Comparison of ENCODE assay signal across 14 cellular contexts in genomic region chr17:31085563-31085962, GRCh38. TPM values are rescaled to one million over a fixed set of nuclear protein-coding genes. Genes with fewer than 3 reads are reported as not detected.
DNase-seq lines count a peak whose midpoint lies in the region; ATAC-seq and TF ChIP-seq lines count a peak whose summit lies in the region.
"Had no signal": no experiment of that assay in that cellular context is flagged by ENCODE, and none has a peak within 500 bp of the region (broad histone marks: within the 10 kb centered on the region; RNA-seq: fewer than 3 reads in every experiment).

No MANE protein-coding gene starts in this region.

- H3K9me3 Mint-ChIP-seq in activated T-cell treated with anti-CD3 and anti-CD28 coated beads, Interleukin-2, amount 50 U/mL, for 72 hours, result no peaks in the 10 kb centered on the region
- H3K9me3 Mint-ChIP-seq in activated CD4-positive, alpha-beta T cell treated with anti-CD3 and anti-CD28 coated beads for 36 hours (ENCODE audit: low read depth), result no peaks in the 10 kb centered on the region
- H3K9me3 Mint-ChIP-seq: activated CD4-positive, alpha-beta T cell treated with anti-CD3 and anti-CD28 coated beads, Interleukin-2, amount 10 ng/mL, durations not matched to agents 7 days and 5 days; T-cell had no signal

- intact Hi-C loops in activated CD4-positive, alpha-beta T cell treated with anti-CD3 and anti-CD28 coated beads for 36 hours (cut with DNase I, micrococcal nuclease), result no loop called here

- TF ChIP-seq CTCF in choroid plexus epithelial cell (conservative IDR thresholded peaks at IDR 0.05; ENCODE audit: low read depth, low read length), result no peak

- no peak overlapping the region for H3K27ac Mint-ChIP-seq in activated T-cell treated with anti-CD3 and anti-CD28 coated beads, Interleukin-2, amount 50 U/mL, for 72 hours
- no peak overlapping the region for H3K27ac Mint-ChIP-seq in activated CD4-positive, alpha-beta T cell treated with anti-CD3 and anti-CD28 coated beads for 36 hours
- H3K27ac Mint-ChIP-seq: activated CD4-positive, alpha-beta T cell treated with anti-CD3 and anti-CD28 coated beads, Interleukin-2, amount 10 ng/mL, durations not matched to agents 7 days and 5 days; T-cell had no signal

- DNase-seq in HCEC 1CT, result peak; percentile 57
- peak; percentile 74 for DNase-seq in OCI-M1 (lab: John Stamatoyannopoulos, UW)
- DNase-seq in choroid plexus epithelial cell (ENCODE audit: low read depth), result peak; percentile 83
- DNase-seq in myocyte (ENCODE audit: low read depth), result peak; percentile 20
- no peak for DNase-seq in Ammon's horn (ENCODE audit: low spot score)
- DNase-seq in activated T-cell treated with anti-CD3 and anti-CD28 coated beads, Interleukin-2, amount 50 U/mL, for 72 hours, result no peak
- DNase-seq in NCI-H345 treated with DMSO at 0.1 percent for 48 hours (lab: John Stamatoyannopoulos, UW; ENCODE audit: unreplicated experiment), result no peak
- DNase-seq in activated CD4-positive, alpha-beta T cell treated with anti-CD3 and anti-CD28 coated beads for 36 hours, result no peak
- DNase-seq: activated CD4-positive, alpha-beta T cell treated with anti-CD3 and anti-CD28 coated beads, Interleukin-2, amount 10 ng/mL, durations not matched to agents 7 days and 5 days; aorta; C1 segment of cervical spinal cord; effector CD4-positive, alpha-beta T cell; stomach; T-cell had no signal

- POLR2A ChIA-PET in activated CD4-positive, alpha-beta T cell treated with anti-CD3 and anti-CD28 coated beads for 36 hours (lab: Charles Lee), result no interaction called here

- H3K36me3 Mint-ChIP-seq in activated T-cell treated with anti-CD3 and anti-CD28 coated beads, Interleukin-2, amount 50 U/mL, for 72 hours (ENCODE audit: insufficient read depth in 2 of 2), result no peaks in the 10 kb centered on the region
- H3K36me3 Mint-ChIP-seq in activated CD4-positive, alpha-beta T cell treated with anti-CD3 and anti-CD28 coated beads for 36 hours (ENCODE audit: low read depth), result no peaks in the 10 kb centered on the region
- H3K36me3 Mint-ChIP-seq: T-cell had no signal

- no peak overlapping the region for H3K4me3 ChIP-seq in choroid plexus epithelial cell (ENCODE audit: low read depth, low read length)
- H3K4me3 ChIP-seq: stomach had no signal

- no peaks in the 10 kb centered on the region for H3K4me1 Mint-ChIP-seq in activated T-cell treated with anti-CD3 and anti-CD28 coated beads, Interleukin-2, amount 50 U/mL, for 72 hours (ENCODE audit: low read depth)
- H3K4me1 Mint-ChIP-seq in activated CD4-positive, alpha-beta T cell treated with anti-CD3 and anti-CD28 coated beads for 36 hours, result no peaks in the 10 kb centered on the region
- H3K4me1 Mint-ChIP-seq: activated CD4-positive, alpha-beta T cell treated with anti-CD3 and anti-CD28 coated beads, Interleukin-2, amount 10 ng/mL, durations not matched to agents 7 days and 5 days; T-cell had no signal

- H3K4me3 Mint-ChIP-seq in activated T-cell treated with anti-CD3 and anti-CD28 coated beads, Interleukin-2, amount 50 U/mL, for 72 hours, result no peak overlapping the region
- H3K4me3 Mint-ChIP-seq in activated CD4-positive, alpha-beta T cell treated with anti-CD3 and anti-CD28 coated beads for 36 hours, result no peak overlapping the region
- H3K4me3 Mint-ChIP-seq: activated CD4-positive, alpha-beta T cell treated with anti-CD3 and anti-CD28 coated beads, Interleukin-2, amount 10 ng/mL, durations not matched to agents 7 days and 5 days; T-cell had no signal

- CTCF ChIA-PET in activated CD4-positive, alpha-beta T cell treated with anti-CD3 and anti-CD28 coated beads for 36 hours (lab: Charles Lee), result interaction anchor here (0.9 kb wide), 1 partner anchor 734 kb away, joined by 3 read pairs; no protein-coding TSS in a partner anchor

- no peaks in the 10 kb centered on the region for H3K27me3 Mint-ChIP-seq in activated T-cell treated with anti-CD3 and anti-CD28 coated beads, Interleukin-2, amount 50 U/mL, for 72 hours (ENCODE audit: low read depth)
- no peaks in the 10 kb centered on the region for H3K27me3 Mint-ChIP-seq in activated CD4-positive, alpha-beta T cell treated with anti-CD3 and anti-CD28 coated beads for 36 hours
- H3K27me3 Mint-ChIP-seq: activated CD4-positive, alpha-beta T cell treated with anti-CD3 and anti-CD28 coated beads, Interleukin-2, amount 10 ng/mL, durations not matched to agents 7 days and 5 days; T-cell had no signal

- ATAC-seq in activated T-cell treated with anti-CD3 and anti-CD28 coated beads, Interleukin-2, amount 50 U/mL, for 72 hours (replicated peaks in 1 of 2), result no peak
- no peak for ATAC-seq in activated CD4-positive, alpha-beta T cell treated with anti-CD3 and anti-CD28 coated beads for 36 hours
- ATAC-seq: T-cell had no signal

RNA-seq across cellular contexts. Expression of gene NF1, which starts 9.2 kb away (rescaled TPM):
- 31.8 and 42.9 TPM in 2 replicates for total RNA-seq in myocyte
- polyA plus RNA-seq in myocyte (2012), result 11.2 TPM
- 10 to 100 TPM; 26.4 to 26.9 TPM for total RNA-seq in activated T-cell treated with anti-CD3 and anti-CD28 coated beads, Interleukin-2, amount 50 U/mL, for 72 hours
- 10 to 100 TPM; 22.1 to 26.2 TPM for total RNA-seq in activated CD4-positive, alpha-beta T cell treated with anti-CD3 and anti-CD28 coated beads for 36 hours

Comparison
In these comparisons a context has a peak if more than half of its experiments do, and no peak if none do; other contexts are left out.
1. DNase-seq: peak in HCEC 1CT (single experiment), OCI-M1 (single experiment), choroid plexus epithelial cell (single experiment) and myocyte (single experiment); none in Ammon's horn (single experiment), activated T-cell treated with anti-CD3 and anti-CD28 coated beads, Interleukin-2, amount 50 U/mL, for 72 hours (0 of 2), NCI-H345 treated with DMSO at 0.1 percent for 48 hours (single experiment) and activated CD4-positive, alpha-beta T cell treated with anti-CD3 and anti-CD28 coated beads for 36 hours (single experiment).